20 cellular contexts compared by ENCODE assay signal in genomic region chr4:183183906-183184535, GRCh38.
DNase-seq lines count a peak whose midpoint lies in the region; ATAC-seq and TF ChIP-seq lines count a peak whose summit lies in the region.
"Had no signal": no experiment of that assay in that cellular context is flagged by ENCODE, and none has a peak within 500 bp of the region (broad histone marks: within the 10 kb centered on the region; RNA-seq: fewer than 3 reads in every experiment).

No MANE protein-coding gene starts in this region.

- H2AFZ ChIP-seq in Loucy (ENCODE audit: low read length) = no peak overlapping the region
- H2AFZ ChIP-seq: parathyroid adenoma had no signal

- no peak for TF ChIP-seq CTCF in Loucy (conservative IDR thresholded peaks at IDR 0.05; ENCODE audit: low read length)

- no peaks in the 10 kb centered on the region for H3K79me2 ChIP-seq in Loucy (ENCODE audit: insufficient read depth, low read length)
- H3K79me2 ChIP-seq: parathyroid adenoma had no signal

- peaks cover 29% of the 10 kb centered on the region for H3K27me3 Mint-ChIP-seq in activated naive CD8-positive, alpha-beta T cell treated with anti-CD3 and anti-CD28 coated beads, Interleukin-2, amount 50 U/mL, for 24 hours
- H3K27me3 Mint-ChIP-seq in activated naive CD8-positive, alpha-beta T cell treated with anti-CD3 and anti-CD28 coated beads for 36 hours = peaks cover 17% of the 10 kb centered on the region
- peaks cover 26% of the 10 kb centered on the region for H3K27me3 Mint-ChIP-seq in activated T-helper 17 cell treated with anti-CD3 and anti-CD28 coated beads, Interleukin-2, amount 50 U/mL, for 72 hours

- DNase-seq in activated naive CD8-positive, alpha-beta T cell treated with anti-CD3 and anti-CD28 coated beads, Interleukin-2, amount 50 U/mL, for 24 hours = no peak
- DNase-seq in activated naive CD8-positive, alpha-beta T cell treated with anti-CD3 and anti-CD28 coated beads for 36 hours = no peak
- no peak for DNase-seq in stimulated activated effector memory CD8-positive, alpha-beta T cell treated with anti-CD3 and anti-CD28 coated beads, Interleukin-12 subunit alpha, Interleukin-12 subunit beta, amount 100 ng/mL, for 72 hours (ENCODE audit: low spot score in 2 of 2)
- no peak for DNase-seq in stimulated activated CD4-positive, alpha-beta T cell treated with anti-CD3 and anti-CD28 coated beads, Interleukin-4, amount 100 ng/mL, for 24 hours
- DNase-seq in GM19238 (ENCODE audit: insufficient read length, low spot score) = no peak
- DNase-seq: activated B cell treated with CpG ODN at 0.5 μM for 24 hours, anterior cingulate cortex, C1 segment of cervical spinal cord, caudate nucleus, dorsolateral prefrontal cortex, midbrain, NCI-H1417 treated with DMSO at 0.1 percent for 48 hours had no signal

- H3K9me3 Mint-ChIP-seq in activated naive CD8-positive, alpha-beta T cell treated with anti-CD3 and anti-CD28 coated beads, Interleukin-2, amount 50 U/mL, for 24 hours = peaks cover 7% of the 10 kb centered on the region
- peaks cover 6% of the 10 kb centered on the region for H3K9me3 Mint-ChIP-seq in activated naive CD8-positive, alpha-beta T cell treated with anti-CD3 and anti-CD28 coated beads for 36 hours
- no peaks in the 10 kb centered on the region for H3K9me3 Mint-ChIP-seq in activated T-helper 17 cell treated with anti-CD3 and anti-CD28 coated beads, Interleukin-2, amount 50 U/mL, for 72 hours
- no peaks in the 10 kb centered on the region for H3K9me3 Mint-ChIP-seq in stimulated activated effector memory CD8-positive, alpha-beta T cell treated with anti-CD3 and anti-CD28 coated beads, Interleukin-12 subunit alpha, Interleukin-12 subunit beta, amount 100 ng/mL, for 72 hours
- H3K9me3 Mint-ChIP-seq: activated CD4-positive, alpha-beta memory T cell treated with anti-CD3 and anti-CD28 coated beads, Interleukin-2, amount 10 ng/mL, durations not matched to agents 7 days and 5 days; immature natural killer cell; nephron had no signal

- no peak overlapping the region for H3K27ac Mint-ChIP-seq in activated naive CD8-positive, alpha-beta T cell treated with anti-CD3 and anti-CD28 coated beads, Interleukin-2, amount 50 U/mL, for 24 hours
- no peak overlapping the region for H3K27ac Mint-ChIP-seq in activated naive CD8-positive, alpha-beta T cell treated with anti-CD3 and anti-CD28 coated beads for 36 hours
- H3K27ac Mint-ChIP-seq in activated T-helper 17 cell treated with anti-CD3 and anti-CD28 coated beads, Interleukin-2, amount 50 U/mL, for 72 hours = peak overlapping the region; percentile 83
- no peak overlapping the region for H3K27ac Mint-ChIP-seq in stimulated activated effector memory CD8-positive, alpha-beta T cell treated with anti-CD3 and anti-CD28 coated beads, Interleukin-12 subunit alpha, Interleukin-12 subunit beta, amount 100 ng/mL, for 72 hours
- H3K27ac Mint-ChIP-seq: activated B cell treated with CpG ODN at 0.5 μM for 24 hours; activated CD4-positive, alpha-beta memory T cell treated with anti-CD3 and anti-CD28 coated beads, Interleukin-2, amount 10 ng/mL, durations not matched to agents 7 days and 5 days; immature natural killer cell; nephron had no signal

- H3K4me2 ChIP-seq in Loucy (ENCODE audit: low read depth, low read length, poor library complexity, severe bottlenecking) = peak overlapping the region; percentile 51

- no peak overlapping the region for H3K4me3 Mint-ChIP-seq in activated naive CD8-positive, alpha-beta T cell treated with anti-CD3 and anti-CD28 coated beads, Interleukin-2, amount 50 U/mL, for 24 hours
- H3K4me3 Mint-ChIP-seq in activated naive CD8-positive, alpha-beta T cell treated with anti-CD3 and anti-CD28 coated beads for 36 hours = no peak overlapping the region
- peak overlapping the region; percentile 18 for H3K4me3 Mint-ChIP-seq in activated T-helper 17 cell treated with anti-CD3 and anti-CD28 coated beads, Interleukin-2, amount 50 U/mL, for 72 hours
- H3K4me3 Mint-ChIP-seq in stimulated activated effector memory CD8-positive, alpha-beta T cell treated with anti-CD3 and anti-CD28 coated beads, Interleukin-12 subunit alpha, Interleukin-12 subunit beta, amount 100 ng/mL, for 72 hours = peak overlapping the region; percentile 10
- H3K4me3 Mint-ChIP-seq: activated B cell treated with CpG ODN at 0.5 μM for 24 hours; activated CD4-positive, alpha-beta memory T cell treated with anti-CD3 and anti-CD28 coated beads, Interleukin-2, amount 10 ng/mL, durations not matched to agents 7 days and 5 days; nephron had no signal

- H3F3A ChIP-seq in Loucy (ENCODE audit: low read depth) = no peaks in the 10 kb centered on the region

- H3K4me1 ChIP-seq in Loucy (ENCODE audit: insufficient read depth, low read length, poor library complexity, severe bottlenecking) = peaks cover 15% of the 10 kb centered on the region
- H3K4me1 ChIP-seq: parathyroid adenoma had no signal

- H3K36me3 ChIP-seq in Loucy (ENCODE audit: insufficient read depth, low read length) = no peaks in the 10 kb centered on the region
- H3K36me3 ChIP-seq: upper lobe of left lung had no signal

- peak; percentile 36 for ATAC-seq in activated naive CD8-positive, alpha-beta T cell treated with anti-CD3 and anti-CD28 coated beads, Interleukin-2, amount 50 U/mL, for 24 hours
- peak; percentile 75 for ATAC-seq in activated T-helper 17 cell treated with anti-CD3 and anti-CD28 coated beads, Interleukin-2, amount 50 U/mL, for 72 hours (replicated peaks)
- ATAC-seq in stimulated activated effector memory CD8-positive, alpha-beta T cell treated with anti-CD3 and anti-CD28 coated beads, Interleukin-12 subunit alpha, Interleukin-12 subunit beta, amount 100 ng/mL, for 72 hours = peak; percentile 73
- ATAC-seq in HG02678 (IDR thresholded peaks at IDR 0.05; ENCODE audit: unreplicated experiment) = no peak

- no peak overlapping the region for H3K9ac ChIP-seq in Loucy (ENCODE audit: low read depth, low read length, poor library complexity, severe bottlenecking)
- H3K9ac ChIP-seq: parathyroid adenoma had no signal

- H4K20me1 ChIP-seq in Loucy (ENCODE audit: insufficient read depth, low read length, poor library complexity, severe bottlenecking) = no peaks in the 10 kb centered on the region

- no peaks in the 10 kb centered on the region for H3K27me3 ChIP-seq in Loucy (ENCODE audit: insufficient read depth, low read length, poor library complexity, severe bottlenecking)
- H3K27me3 ChIP-seq: dorsolateral prefrontal cortex, upper lobe of left lung had no signal

- peaks cover 13% of the 10 kb centered on the region for H3K4me1 Mint-ChIP-seq in activated naive CD8-positive, alpha-beta T cell treated with anti-CD3 and anti-CD28 coated beads, Interleukin-2, amount 50 U/mL, for 24 hours
- peaks cover 4% of the 10 kb centered on the region for H3K4me1 Mint-ChIP-seq in activated naive CD8-positive, alpha-beta T cell treated with anti-CD3 and anti-CD28 coated beads for 36 hours
- H3K4me1 Mint-ChIP-seq in activated T-helper 17 cell treated with anti-CD3 and anti-CD28 coated beads, Interleukin-2, amount 50 U/mL, for 72 hours = peaks cover 26% of the 10 kb centered on the region
- peaks cover 32% of the 10 kb centered on the region for H3K4me1 Mint-ChIP-seq in stimulated activated effector memory CD8-positive, alpha-beta T cell treated with anti-CD3 and anti-CD28 coated beads, Interleukin-12 subunit alpha, Interleukin-12 subunit beta, amount 100 ng/mL, for 72 hours
- H3K4me1 Mint-ChIP-seq: activated B cell treated with CpG ODN at 0.5 μM for 24 hours had no signal

- H3K9me2 ChIP-seq in Loucy (replicated peaks; ENCODE audit: low read depth, low read length) = no peaks in the 10 kb centered on the region

- peaks cover 4% of the 10 kb centered on the region for H3K36me3 Mint-ChIP-seq in activated naive CD8-positive, alpha-beta T cell treated with anti-CD3 and anti-CD28 coated beads, Interleukin-2, amount 50 U/mL, for 24 hours (ENCODE audit: low read depth)
- no peaks in the 10 kb centered on the region for H3K36me3 Mint-ChIP-seq in activated naive CD8-positive, alpha-beta T cell treated with anti-CD3 and anti-CD28 coated beads for 36 hours
- H3K36me3 Mint-ChIP-seq in activated T-helper 17 cell treated with anti-CD3 and anti-CD28 coated beads, Interleukin-2, amount 50 U/mL, for 72 hours (ENCODE audit: low read depth) = no peaks in the 10 kb centered on the region
- H3K36me3 Mint-ChIP-seq in stimulated activated effector memory CD8-positive, alpha-beta T cell treated with anti-CD3 and anti-CD28 coated beads, Interleukin-12 subunit alpha, Interleukin-12 subunit beta, amount 100 ng/mL, for 72 hours = no peaks in the 10 kb centered on the region

- no peaks in the 10 kb centered on the region for H3K9me3 ChIP-seq in Loucy (ENCODE audit: insufficient read depth, low read depth, low read length)
- H3K9me3 ChIP-seq: upper lobe of left lung had no signal

- no peak overlapping the region for H3K4me3 ChIP-seq in Loucy (ENCODE audit: low read length, poor library complexity, severe bottlenecking)
- H3K4me3 ChIP-seq: dorsolateral prefrontal cortex, upper lobe of left lung had no signal

Comparison
In these comparisons a context has a peak if more than half of its experiments do, and no peak if none do; other contexts are left out.
1. H3K4me3 Mint-ChIP-seq: peak in activated T-helper 17 cell treated with anti-CD3 and anti-CD28 coated beads, Interleukin-2, amount 50 U/mL, for 72 hours (single experiment) and stimulated activated effector memory CD8-positive, alpha-beta T cell treated with anti-CD3 and anti-CD28 coated beads, Interleukin-12 subunit alpha, Interleukin-12 subunit beta, amount 100 ng/mL, for 72 hours (single experiment); none in activated naive CD8-positive, alpha-beta T cell treated with anti-CD3 and anti-CD28 coated beads, Interleukin-2, amount 50 U/mL, for 24 hours (single experiment) and activated naive CD8-positive, alpha-beta T cell treated with anti-CD3 and anti-CD28 coated beads for 36 hours (single experiment).